1 cellular context compared by ENCODE assay signal in the genomic region with DNA sequence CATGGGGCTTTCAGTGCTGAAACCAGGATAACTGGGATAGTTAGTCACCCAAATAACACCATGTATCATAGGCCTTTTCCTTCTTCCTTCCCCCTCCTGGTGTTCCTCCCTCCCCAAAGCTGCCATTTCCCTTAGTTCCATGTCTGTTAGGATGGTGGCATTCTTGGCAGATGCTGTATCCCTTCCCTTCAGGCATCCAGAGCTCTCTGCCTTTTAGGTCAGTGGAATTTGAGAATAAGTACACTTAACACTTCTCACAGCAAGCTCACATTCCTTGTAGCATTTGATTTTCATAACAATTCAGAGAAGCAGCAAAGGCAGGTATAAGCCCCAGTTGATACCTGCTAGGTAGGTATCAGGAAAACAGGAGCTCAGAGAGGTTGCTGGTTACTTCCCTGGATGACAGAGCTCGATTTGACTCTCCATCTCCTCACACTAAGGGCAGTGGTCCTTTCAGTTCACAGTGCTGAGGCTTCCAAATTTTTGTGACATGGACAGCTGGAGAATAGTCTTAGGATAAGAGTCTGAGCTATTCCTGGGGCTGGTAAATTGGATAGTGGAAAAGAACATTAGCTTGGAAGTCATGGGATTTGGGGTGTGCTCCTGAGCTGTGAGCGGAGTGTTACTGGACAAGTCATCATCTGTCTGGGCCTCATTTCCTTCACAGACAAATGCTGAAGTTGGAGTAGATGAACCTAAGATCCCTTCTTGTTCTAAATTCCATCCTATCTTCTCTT.
TF ChIP-seq lines count a peak whose summit lies in the region.

No MANE protein-coding gene starts in this region.

TF ChIP-seq in H1, 55 proteins besides CTCF, POLR2A, EP300 and RAD21:
- peak; percentile 35 for TF ChIP-seq NANOG (IDR thresholded peaks at IDR 0.05; ENCODE audit: insufficient read depth, low read depth, low read length, poor library complexity, severe bottlenecking)
- no peak for TF ChIP-seq KDM1A (IDR thresholded peaks at IDR 0.05; ENCODE audit: borderline replicate concordance, low read length)
- TF ChIP-seq TAF7 (optimal IDR thresholded peaks at IDR 0.05; ENCODE audit: borderline replicate concordance, low read depth, low read length): no peak
- TF ChIP-seq YY1 (IDR thresholded peaks at IDR 0.05; ENCODE audit: low read depth, low read length): 0 out of 2 replicates have a peak, but pooled peaks have one; percentile 50
- peak; percentile 88 for TF ChIP-seq TEAD4 (IDR thresholded peaks at IDR 0.05; ENCODE audit: low read depth, low read length)
- no peak for TF ChIP-seq SUZ12 (IDR thresholded peaks at IDR 0.05; ENCODE audit: low read length)
- no peak for TF ChIP-seq FOSL1 (IDR thresholded peaks at IDR 0.05; ENCODE audit: insufficient read depth, low read depth, low read length)
- TF ChIP-seq, protein P1, sequence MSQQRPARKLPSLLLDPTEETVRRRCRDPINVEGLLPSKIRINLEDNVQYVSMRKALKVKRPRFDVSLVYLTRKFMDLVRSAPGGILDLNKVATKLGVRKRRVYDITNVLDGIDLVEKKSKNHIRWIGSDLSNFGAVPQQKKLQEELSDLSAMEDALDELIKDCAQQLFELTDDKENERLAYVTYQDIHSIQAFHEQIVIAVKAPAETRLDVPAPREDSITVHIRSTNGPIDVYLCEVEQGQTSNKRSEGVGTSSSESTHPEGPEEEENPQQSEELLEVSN (IDR thresholded peaks at IDR 0.05): no peak
- TF ChIP-seq SIX5 (IDR thresholded peaks at IDR 0.05; ENCODE audit: low read depth, low read length): no peak
- TF ChIP-seq, protein P2, sequence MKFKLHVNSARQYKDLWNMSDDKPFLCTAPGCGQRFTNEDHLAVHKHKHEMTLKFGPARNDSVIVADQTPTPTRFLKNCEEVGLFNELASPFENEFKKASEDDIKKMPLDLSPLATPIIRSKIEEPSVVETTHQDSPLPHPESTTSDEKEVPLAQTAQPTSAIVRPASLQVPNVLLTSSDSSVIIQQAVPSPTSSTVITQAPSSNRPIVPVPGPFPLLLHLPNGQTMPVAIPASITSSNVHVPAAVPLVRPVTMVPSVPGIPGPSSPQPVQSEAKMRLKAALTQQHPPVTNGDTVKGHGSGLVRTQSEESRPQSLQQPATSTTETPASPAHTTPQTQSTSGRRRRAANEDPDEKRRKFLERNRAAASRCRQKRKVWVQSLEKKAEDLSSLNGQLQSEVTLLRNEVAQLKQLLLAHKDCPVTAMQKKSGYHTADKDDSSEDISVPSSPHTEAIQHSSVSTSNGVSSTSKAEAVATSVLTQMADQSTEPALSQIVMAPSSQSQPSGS (IDR thresholded peaks at IDR 0.05; ENCODE audit: low read length): no peak
